Comparison of ENCODE assay signal across 1 cellular context in the genomic region with DNA sequence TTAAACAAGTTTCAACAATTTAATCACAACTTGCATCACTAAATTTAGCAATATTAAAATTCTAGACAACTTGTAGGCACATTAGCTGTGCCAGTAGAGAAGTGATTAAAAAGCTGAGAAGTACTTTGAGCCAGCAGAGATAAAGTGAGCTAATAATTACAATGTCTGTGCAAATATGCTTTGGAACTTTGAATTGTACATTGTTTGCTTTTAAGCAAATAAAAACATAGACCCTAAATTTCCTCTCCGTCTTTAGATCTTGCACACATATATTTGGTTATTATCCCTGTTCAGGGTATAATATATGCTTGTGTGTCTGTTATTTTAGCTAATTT.
TF ChIP-seq lines count a peak whose summit lies in the region.

No MANE protein-coding gene starts in this region.

TF ChIP-seq in HepG2, 621 proteins besides CTCF, POLR2A, EP300 and RAD21 (continued from another document):
- no peak for TF ChIP-seq PATZ1 (CRISPR knock-in tag; IDR thresholded peaks at IDR 0.05)
- no peak for TF ChIP-seq ZNF451 (CRISPR knock-in tag; IDR thresholded peaks at IDR 0.05)
